Comparison of ENCODE assay signal across 8 cellular contexts in genomic region chr13:80515296-80515695, GRCh38.
"Had no signal": no experiment of that assay in that cellular context is flagged by ENCODE, and none has a peak within 500 bp of the region (broad histone marks: within the 10 kb centered on the region; RNA-seq: fewer than 3 reads in every experiment).

No MANE protein-coding gene starts in this region.

- H3K4me3 ChIP-seq: GM12878 had no signal

- ATAC-seq: GM12878 had no signal

- FAIRE-seq: G401.6, GM12878, GM12891, GM12892, GM18507, GM19239 had no signal

- DNase-seq: GDM1, GF-D8 had no signal
